ENCODE assay signal across 3 cellular contexts in genomic region chr11:27699926-27700350, GRCh38.
TF ChIP-seq lines count a peak whose summit lies in the region.

No MANE protein-coding gene starts in this region.

TF ChIP-seq in SK-N-SH, 30 proteins besides CTCF, POLR2A, EP300 and RAD21 (continued from another document):
- TF ChIP-seq USF1 (IDR thresholded peaks at IDR 0.05; ENCODE audit: borderline replicate concordance, low read depth) (no peak), MXI1 (IDR thresholded peaks at IDR 0.05; ENCODE audit: low read depth, low read length) (no peak), MAX (IDR thresholded peaks at IDR 0.05; ENCODE audit: low read depth) (no peak), SMC3 (IDR thresholded peaks at IDR 0.05; ENCODE audit: low read depth, low read length) (no peak), USF2 (IDR thresholded peaks at IDR 0.05; ENCODE audit: borderline replicate concordance, low read depth, low read length) (no peak), TAF1 (IDR thresholded peaks at IDR 0.05; ENCODE audit: borderline replicate concordance, low read depth, low read length) (no peak), REST (IDR thresholded peaks at IDR 0.05; ENCODE audit: low read depth, low read length) (no peak), GABPA (IDR thresholded peaks at IDR 0.05; ENCODE audit: low read depth) (no peak), RXRA (IDR thresholded peaks at IDR 0.05; ENCODE audit: borderline replicate concordance, low read depth) (no peak), ELF1 (IDR thresholded peaks at IDR 0.05) (no peak), NFIC (IDR thresholded peaks at IDR 0.05; ENCODE audit: borderline replicate concordance) (no peak), YY1 (IDR thresholded peaks at IDR 0.05; ENCODE audit: low read depth) (no peak)

TF ChIP-seq in SK-N-SH treated with all-trans-retinoic acid at 6 μM for 48 hours, 23 proteins besides CTCF, POLR2A, EP300 and RAD21 (continued from another document):
- TF ChIP-seq POU6F1 (CRISPR knock-in tag; IDR thresholded peaks at IDR 0.05; ENCODE audit: borderline replicate concordance, low read depth) (no peak), ZC3H10 (CRISPR knock-in tag; IDR thresholded peaks at IDR 0.05) (no peak), TCF4 (CRISPR knock-in tag; IDR thresholded peaks at IDR 0.05; ENCODE audit: borderline replicate concordance) (no peak), ZFP30 (CRISPR knock-in tag; IDR thresholded peaks at IDR 0.05) (no peak), OSR1 (CRISPR knock-in tag; IDR thresholded peaks at IDR 0.05) (no peak), PATZ1 (CRISPR knock-in tag; IDR thresholded peaks at IDR 0.05; ENCODE audit: borderline replicate concordance) (no peak), RARB (CRISPR knock-in tag; IDR thresholded peaks at IDR 0.05) (no peak), ESRRG (CRISPR knock-in tag; IDR thresholded peaks at IDR 0.05) (no peak), TSHZ2 (CRISPR knock-in tag; IDR thresholded peaks at IDR 0.05) (no peak), ZFP3 (CRISPR knock-in tag; IDR thresholded peaks at IDR 0.05) (no peak), PPARA (CRISPR knock-in tag; IDR thresholded peaks at IDR 0.05; ENCODE audit: borderline replicate concordance) (no peak), SNAI2 (CRISPR knock-in tag; IDR thresholded peaks at IDR 0.05) (no peak), ISL1 (CRISPR knock-in tag; IDR thresholded peaks at IDR 0.05) (no peak), CSDC2 (CRISPR knock-in tag; IDR thresholded peaks at IDR 0.05) (no peak), GLIS3 (CRISPR knock-in tag; IDR thresholded peaks at IDR 0.05) (no peak), ZNF565 (CRISPR knock-in tag; conservative IDR thresholded peaks at IDR 0.05; ENCODE audit: low read depth) (no peak), CSRNP3 (CRISPR knock-in tag; IDR thresholded peaks at IDR 0.05) (no peak)

TF ChIP-seq in GM12878, 131 proteins besides CTCF, POLR2A, EP300 and RAD21 (continued from another document):
- TF ChIP-seq BCL3 (IDR thresholded peaks at IDR 0.05; ENCODE audit: borderline replicate concordance, insufficient read depth, low read depth, low read length, poor library complexity, severe bottlenecking): no peak
- no peak for TF ChIP-seq SRF (IDR thresholded peaks at IDR 0.05; ENCODE audit: low read depth in 2 of 2, low read length in 2 of 2)
- no peak for TF ChIP-seq SKIL (IDR thresholded peaks at IDR 0.05; ENCODE audit: low read depth, poor library complexity, severe bottlenecking)
- TF ChIP-seq CREB1 (IDR thresholded peaks at IDR 0.05; ENCODE audit: low read depth): no peak
- no peak for TF ChIP-seq EGR1 (IDR thresholded peaks at IDR 0.05; ENCODE audit: borderline replicate concordance in 1 of 2, low read depth in 2 of 2, low read length in 2 of 2)
- TF ChIP-seq RB1 (IDR thresholded peaks at IDR 0.05; ENCODE audit: borderline replicate concordance): no peak
- no peak for TF ChIP-seq SMC3 (IDR thresholded peaks at IDR 0.05; ENCODE audit: borderline replicate concordance, low read length)
- no peak for TF ChIP-seq SUZ12 (IDR thresholded peaks at IDR 0.05; ENCODE audit: unreplicated experiment)
- TF ChIP-seq WRNIP1 (IDR thresholded peaks at IDR 0.05; ENCODE audit: borderline replicate concordance, low read depth, low read length): no peak
- no peak for TF ChIP-seq BACH1 (IDR thresholded peaks at IDR 0.05; ENCODE audit: borderline replicate concordance)
- TF ChIP-seq SPI1 (IDR thresholded peaks at IDR 0.05; ENCODE audit: borderline replicate concordance, insufficient read depth, low read depth, low read length): no peak
- TF ChIP-seq YY1 (IDR thresholded peaks at IDR 0.05; ENCODE audit: low read depth, low read length): no peak
- TF ChIP-seq TCF12 (IDR thresholded peaks at IDR 0.05; ENCODE audit: low read depth, low read length): no peak
- no peak for TF ChIP-seq SMARCA5 (IDR thresholded peaks at IDR 0.05)
- no peak for TF ChIP-seq HCFC1 (IDR thresholded peaks at IDR 0.05; ENCODE audit: low read length)
- TF ChIP-seq ESRRA (IDR thresholded peaks at IDR 0.05; ENCODE audit: low read length): no peak
- no peak for TF ChIP-seq RFX5 (IDR thresholded peaks at IDR 0.05; ENCODE audit: low read depth, low read length)
- TF ChIP-seq PBX3 (IDR thresholded peaks at IDR 0.05; ENCODE audit: insufficient replicate concordance, low read depth, low read length): no peak
